Comparison of ENCODE assay signal across 13 cellular contexts in the genomic region with DNA sequence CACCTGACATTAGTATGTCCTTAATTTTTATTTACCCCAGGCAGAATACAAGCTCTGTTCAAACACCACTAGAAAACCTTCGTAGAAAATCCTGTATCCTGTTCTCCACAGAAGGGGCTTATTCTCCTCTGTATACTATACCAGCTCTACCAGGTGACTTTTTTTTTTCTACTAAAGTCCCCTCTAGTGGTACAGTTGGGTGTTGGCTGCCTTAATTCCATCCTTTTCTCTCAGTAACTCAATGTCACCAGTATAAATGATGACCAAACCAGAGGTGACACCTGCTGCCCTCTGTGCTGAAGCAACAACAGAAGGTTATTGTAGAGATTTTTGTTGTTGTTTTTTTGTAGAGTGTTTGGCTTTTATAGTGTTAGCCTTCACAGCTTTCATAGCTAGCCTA.
DNase-seq lines count a peak whose midpoint lies in the region; ATAC-seq, FAIRE-seq and TF ChIP-seq lines count a peak whose summit lies in the region.
"Had no signal": no experiment of that assay in that cellular context is flagged by ENCODE, and none has a peak within 500 bp of the region (broad histone marks: within the 10 kb centered on the region; RNA-seq: fewer than 3 reads in every experiment).

No MANE protein-coding gene starts in this region.

- no peak overlapping the region for H3K27ac ChIP-seq in AG04450 (ENCODE audit: low read depth, low read length)
- no peak overlapping the region for H3K27ac ChIP-seq in ovary
- H3K27ac ChIP-seq: lower lobe of right lung had no signal

- ATAC-seq in GM18907 (IDR thresholded peaks at IDR 0.05; ENCODE audit: unreplicated experiment), result peak; percentile 67
- peak; percentile 81 for ATAC-seq in HG03280 (IDR thresholded peaks at IDR 0.05; ENCODE audit: unreplicated experiment)
- ATAC-seq in activated CD4-positive, alpha-beta T cell treated with anti-CD3 and anti-CD28 coated beads for 36 hours, result no peak
- ATAC-seq in activated CD4-positive, CD25-positive, alpha-beta regulatory T cell treated with anti-CD3 and anti-CD28 coated beads, Interleukin-2, amount 50 U/mL, for 24 hours, result no peak
- ATAC-seq: activated naive CD4-positive, alpha-beta T cell treated with anti-CD3 and anti-CD28 coated beads, Interleukin-2, amount 50 U/mL, for 72 hours; lower lobe of right lung; stimulated activated naive CD8-positive, alpha-beta T cell treated with anti-CD3 and anti-CD28 coated beads, Interleukin-15, Interleukin-2, amounts not matched to agents 100 U/mL and 50 U/mL, for 24 hours had no signal

- TF ChIP-seq EP300 in ovary (IDR thresholded peaks at IDR 0.05), result no peak

- H3K27me3 Mint-ChIP-seq in activated CD4-positive, alpha-beta T cell treated with anti-CD3 and anti-CD28 coated beads for 36 hours, result no peaks in the 10 kb centered on the region

- H3K27ac Mint-ChIP-seq in activated CD4-positive, alpha-beta T cell treated with anti-CD3 and anti-CD28 coated beads for 36 hours, result no peak overlapping the region
- H3K27ac Mint-ChIP-seq: activated naive CD4-positive, alpha-beta T cell treated with anti-CD3 and anti-CD28 coated beads, Interleukin-2, amount 50 U/mL, for 72 hours had no signal

- no peak overlapping the region for H3K4me3 Mint-ChIP-seq in activated CD4-positive, alpha-beta T cell treated with anti-CD3 and anti-CD28 coated beads for 36 hours

- no peaks in the 10 kb centered on the region for H3K4me1 ChIP-seq in ovary (ENCODE audit: insufficient read depth)
- H3K4me1 ChIP-seq: lower lobe of right lung had no signal

- intact Hi-C loops in ovary (cut with DNase I), result no loop called here
- intact Hi-C loops in activated CD4-positive, alpha-beta T cell treated with anti-CD3 and anti-CD28 coated beads for 36 hours (cut with DNase I, micrococcal nuclease), result no loop called here

- H3K4me1 Mint-ChIP-seq in activated CD4-positive, alpha-beta T cell treated with anti-CD3 and anti-CD28 coated beads for 36 hours, result no peaks in the 10 kb centered on the region

- no peaks in the 10 kb centered on the region for H3K27me3 ChIP-seq in AG04450 (ENCODE audit: control insufficient read depth, insufficient read depth, low read length)
- no peaks in the 10 kb centered on the region for H3K27me3 ChIP-seq in ovary

- no peak for TF ChIP-seq POLR2A in ovary (IDR thresholded peaks at IDR 0.05)

- POLR2A ChIA-PET in AG04450 (lab: Yijun Ruan, JAX), result no interaction called here
- POLR2A ChIA-PET in activated CD4-positive, alpha-beta T cell treated with anti-CD3 and anti-CD28 coated beads for 36 hours (lab: Charles Lee), result no interaction called here

- H3K4me3 ChIP-seq in AG04450 (ENCODE audit: low read depth, low read length), result no peak overlapping the region
- H3K4me3 ChIP-seq in ovary, result no peak overlapping the region
- H3K4me3 ChIP-seq: lower lobe of right lung had no signal

- WGBS in ovary, 3 donors, result 78 to 89% (median 88%) methylated on average over 1 of the region's 1 CpG

- H3K36me3 Mint-ChIP-seq in activated CD4-positive, alpha-beta T cell treated with anti-CD3 and anti-CD28 coated beads for 36 hours (ENCODE audit: low read depth), result no peaks in the 10 kb centered on the region
- H3K36me3 Mint-ChIP-seq: activated naive CD4-positive, alpha-beta T cell treated with anti-CD3 and anti-CD28 coated beads, Interleukin-2, amount 50 U/mL, for 72 hours had no signal

- 0 out of 2 replicates have a peak, but pooled peaks have one; percentile 14 for TF ChIP-seq CTCF in AG04450 (IDR thresholded peaks at IDR 0.05; ENCODE audit: low read depth, low read length)
- TF ChIP-seq CTCF in ovary (IDR thresholded peaks at IDR 0.05), result no peak

- CTCF ChIA-PET in AG04450 (lab: Charles Lee), result interaction anchor here (0.6 to 1.3 kb wide), 2 partner anchors 30 to 55 kb away, joined by 3 to 5 read pairs; no protein-coding TSS in a partner anchor
- CTCF ChIA-PET in activated CD4-positive, alpha-beta T cell treated with anti-CD3 and anti-CD28 coated beads for 36 hours (lab: Charles Lee), result interaction anchor here (0.6 kb wide), 1 partner anchor 648 kb away, joined by 4 read pairs; no protein-coding TSS in a partner anchor

- H3K9me3 ChIP-seq in AG04450 (ENCODE audit: control insufficient read depth, insufficient read depth, low read length) (no peaks in the 10 kb centered on the region), ovary (no peaks in the 10 kb centered on the region)
- H3K9me3 ChIP-seq: lower lobe of right lung had no signal

- no peaks in the 10 kb centered on the region for H3K36me3 ChIP-seq in ovary
- H3K36me3 ChIP-seq: lower lobe of right lung had no signal

- peaks cover 7% of the 10 kb centered on the region for H3K9me3 Mint-ChIP-seq in activated CD4-positive, alpha-beta T cell treated with anti-CD3 and anti-CD28 coated beads for 36 hours (ENCODE audit: low read depth)

- no peak for DNase-seq in AG04450 (ENCODE audit: low read depth, low spot score)
- DNase-seq in RCC 7860 (ENCODE audit: low spot score), result peak; percentile 14
- no peak for DNase-seq in NCI-H1048 (lab: John Stamatoyannopoulos, UW)
- no peak for DNase-seq in ovary
- no peak for DNase-seq in activated CD4-positive, alpha-beta T cell treated with anti-CD3 and anti-CD28 coated beads for 36 hours
- DNase-seq: lower lobe of right lung; NCI-H1105; stimulated activated naive CD8-positive, alpha-beta T cell treated with anti-CD3 and anti-CD28 coated beads, Interleukin-15, Interleukin-2, amounts not matched to agents 100 U/mL and 50 U/mL, for 24 hours; T-helper 9 cell had no signal

- FAIRE-seq in RCC 7860 (lab: Jason Lieb, UNC), result no peak

Comparison
In these comparisons a context has a peak if more than half of its experiments do, and no peak if none do; other contexts are left out.
1. ATAC-seq: peak in GM18907 (single experiment) and HG03280 (single experiment); none in activated CD4-positive, alpha-beta T cell treated with anti-CD3 and anti-CD28 coated beads for 36 hours (single experiment) and activated CD4-positive, CD25-positive, alpha-beta regulatory T cell treated with anti-CD3 and anti-CD28 coated beads, Interleukin-2, amount 50 U/mL, for 24 hours (0 of 2).